8 cellular contexts compared by ENCODE assay signal in the genomic region with DNA sequence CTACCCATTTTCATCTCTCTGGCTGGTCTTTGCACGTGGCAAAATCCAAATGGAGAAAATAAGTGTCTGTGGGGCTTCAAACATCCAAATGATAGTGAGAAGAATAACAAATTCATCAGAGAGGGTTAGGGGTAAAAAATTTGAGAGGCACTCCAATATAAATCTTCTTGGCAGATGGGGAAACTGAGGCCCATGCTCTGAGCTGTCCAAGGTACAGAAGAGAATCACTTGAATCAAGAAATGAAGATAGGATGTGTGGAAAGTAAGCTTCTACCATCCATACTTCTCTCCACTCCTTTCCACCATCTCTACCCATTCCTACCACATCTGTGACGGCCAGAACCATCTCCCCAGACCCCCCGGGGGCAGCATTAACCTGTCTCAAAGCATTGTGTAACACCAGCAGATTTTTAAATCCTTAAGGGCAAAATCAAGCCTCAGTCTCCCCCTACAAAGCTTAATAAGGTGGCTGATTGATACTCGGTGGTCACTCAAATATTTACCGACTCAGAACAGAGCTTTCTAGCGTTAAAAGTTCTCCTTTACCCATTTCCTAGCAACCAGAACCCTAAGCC. TPM values are rescaled to one million over a fixed set of nuclear protein-coding genes. Genes with fewer than 3 reads are reported as not detected.
DNase-seq lines count a peak whose midpoint lies in the region; ATAC-seq and TF ChIP-seq lines count a peak whose summit lies in the region.

No MANE protein-coding gene starts in this region.

- no peaks in the 10 kb centered on the region for H3K27me3 Mint-ChIP-seq in stimulated activated naive CD8-positive, alpha-beta T cell treated with anti-CD3 and anti-CD28 coated beads, Interleukin-15, Interleukin-2, amounts not matched to agents 100 ng/mL and 50 ng/mL, for 24 hours

- DNase-seq in stimulated activated naive CD8-positive, alpha-beta T cell treated with anti-CD3 and anti-CD28 coated beads, Interleukin-15, Interleukin-2, amounts not matched to agents 100 U/mL and 50 U/mL, for 24 hours, result no peak
- DNase-seq in body of pancreas, result no peak
- peak; percentile 28 for DNase-seq in mesendoderm
- no peak for DNase-seq in vagina (ENCODE audit: extremely low spot score in 2 of 2)
- no peak for DNase-seq in medulla oblongata (ENCODE audit: extremely low spot score)
- DNase-seq in SIG-M5 treated with dmso at 0.1 percent for 504 hours (lab: John Stamatoyannopoulos, UW; ENCODE audit: unreplicated experiment), result no peak

- peaks cover 14% of the 10 kb centered on the region for H3K79me2 ChIP-seq in mesendoderm (ENCODE audit: control insufficient read depth, insufficient read depth, low read length)

- H3K4me3 ChIP-seq in body of pancreas (peak overlapping the region; percentile 34 to 95), mesendoderm (ENCODE audit: low read length) (peak overlapping the region; percentile 85), vagina (peak overlapping the region; percentile 55 to 90)

- H3K56ac ChIP-seq in mesendoderm (ENCODE audit: low read length), result peak overlapping the region; percentile 79

- H3K27me3 ChIP-seq in body of pancreas (no peaks in the 10 kb centered on the region), mesendoderm (ENCODE audit: insufficient read depth, low read length, poor library complexity) (no peaks in the 10 kb centered on the region), vagina (no peaks in the 10 kb centered on the region)

- WGBS in body of pancreas, 2 donors, result 9 to 14% methylated on average over 6 of the region's 6 CpGs
- no CpG with 5 or more reads among the region's 6 CpGs for WGBS in mesendoderm (ENCODE audit: extremely low coverage, insufficient coverage, low lambda C conversion rate)

- peak overlapping the region; percentile 100 for H3K27ac Mint-ChIP-seq in stimulated activated naive CD8-positive, alpha-beta T cell treated with anti-CD3 and anti-CD28 coated beads, Interleukin-15, Interleukin-2, amounts not matched to agents 100 ng/mL and 50 ng/mL, for 24 hours

- H4K5ac ChIP-seq in mesendoderm (ENCODE audit: low read length), result no peak overlapping the region

- ATAC-seq in stimulated activated naive CD8-positive, alpha-beta T cell treated with anti-CD3 and anti-CD28 coated beads, Interleukin-15, Interleukin-2, amounts not matched to agents 100 U/mL and 50 U/mL, for 24 hours, result no peak
- ATAC-seq in body of pancreas (no peak), GM21423 (IDR thresholded peaks at IDR 0.05; ENCODE audit: unreplicated experiment) (no peak)

- no peak overlapping the region for H2BK15ac ChIP-seq in mesendoderm (replicated peaks; ENCODE audit: low read depth)

- no peak overlapping the region for H2AK5ac ChIP-seq in mesendoderm (ENCODE audit: low read length)

- H3K36me3 ChIP-seq in body of pancreas (replicated peaks in 1 of 2; ENCODE audit: insufficient read depth in 1 of 2, low read depth in 2 of 2) (no peaks in the 10 kb centered on the region), mesendoderm (ENCODE audit: control insufficient read depth, insufficient read depth, low read length) (no peaks in the 10 kb centered on the region), vagina (peaks cover 0 to 13% of the 10 kb centered on the region in 2 donors)

- TF ChIP-seq CTCF in body of pancreas (IDR thresholded peaks at IDR 0.05) (no peak), vagina (IDR thresholded peaks at IDR 0.05) (no peak)

- no peak overlapping the region for H2BK5ac ChIP-seq in mesendoderm (ENCODE audit: low read length)

- peak overlapping the region; percentile 75 for H3K9ac ChIP-seq in mesendoderm (ENCODE audit: low read length)

- H3K4ac ChIP-seq in mesendoderm (ENCODE audit: low read depth, low read length), result no peak overlapping the region

- H3K4me1 Mint-ChIP-seq in stimulated activated naive CD8-positive, alpha-beta T cell treated with anti-CD3 and anti-CD28 coated beads, Interleukin-15, Interleukin-2, amounts not matched to agents 100 ng/mL and 50 ng/mL, for 24 hours (ENCODE audit: low read depth), result peaks cover 39% of the 10 kb centered on the region

- H3K9me3 ChIP-seq in body of pancreas (no peaks in the 10 kb centered on the region), vagina (no peaks in the 10 kb centered on the region)

- H3K79me1 ChIP-seq in mesendoderm (ENCODE audit: low read length), result peaks cover 12% of the 10 kb centered on the region

- H3K18ac ChIP-seq in mesendoderm (ENCODE audit: low read length), result no peak overlapping the region

- peaks cover 20% of the 10 kb centered on the region for H3K36me3 Mint-ChIP-seq in stimulated activated naive CD8-positive, alpha-beta T cell treated with anti-CD3 and anti-CD28 coated beads, Interleukin-15, Interleukin-2, amounts not matched to agents 100 ng/mL and 50 ng/mL, for 24 hours (ENCODE audit: low read depth)

- H3K4me2 ChIP-seq in mesendoderm (ENCODE audit: low read length), result peak overlapping the region; percentile 81

- intact Hi-C loops in body of pancreas (cut with DNase I) (no loop called here), vagina (cut with DNase I) (no loop called here)

- H3K4me1 ChIP-seq in body of pancreas (peaks cover 72% of the 10 kb centered on the region), mesendoderm (ENCODE audit: control insufficient read depth, low read depth, low read length) (peaks cover 4% of the 10 kb centered on the region), vagina (peaks cover 26% of the 10 kb centered on the region)

- H3K23ac ChIP-seq in mesendoderm (ENCODE audit: low read length), result no peak overlapping the region

- H3K27ac ChIP-seq in body of pancreas (peak overlapping the region; percentile 79 to 98 (median 94)), mesendoderm (ENCODE audit: low read depth, low read length) (no peak overlapping the region), vagina (peak overlapping the region; percentile 87)

- H2BK120ac ChIP-seq in mesendoderm (ENCODE audit: low read depth, low read length), result no peak overlapping the region

- no peak overlapping the region for H4K8ac ChIP-seq in mesendoderm (ENCODE audit: low read depth, low read length)

- no peak for TF ChIP-seq POLR2A in body of pancreas (IDR thresholded peaks at IDR 0.05)
- TF ChIP-seq POLR2A in vagina (IDR thresholded peaks at IDR 0.05), result no peak

- no peaks in the 10 kb centered on the region for H3K9me3 Mint-ChIP-seq in stimulated activated naive CD8-positive, alpha-beta T cell treated with anti-CD3 and anti-CD28 coated beads, Interleukin-15, Interleukin-2, amounts not matched to agents 100 ng/mL and 50 ng/mL, for 24 hours

- H3K4me3 Mint-ChIP-seq in stimulated activated naive CD8-positive, alpha-beta T cell treated with anti-CD3 and anti-CD28 coated beads, Interleukin-15, Interleukin-2, amounts not matched to agents 100 ng/mL and 50 ng/mL, for 24 hours, result peak overlapping the region; percentile 100

RNA-seq across cellular contexts. Expression of a gene that starts 0.8 kb away (rescaled TPM):
- total RNA-seq in body of pancreas (10 to 100 TPM in 1 of 2 donors, 1 to 10 TPM in 1; 7.3 to 14.8 TPM), vagina (17.4 TPM)
- polyA plus RNA-seq in mesendoderm (2013, experiment 1 of 2), result 39.0 TPM
- polyA plus RNA-seq in mesendoderm (2013, experiment 2 of 2), result 41.3 TPM
